In the genomic region with DNA sequence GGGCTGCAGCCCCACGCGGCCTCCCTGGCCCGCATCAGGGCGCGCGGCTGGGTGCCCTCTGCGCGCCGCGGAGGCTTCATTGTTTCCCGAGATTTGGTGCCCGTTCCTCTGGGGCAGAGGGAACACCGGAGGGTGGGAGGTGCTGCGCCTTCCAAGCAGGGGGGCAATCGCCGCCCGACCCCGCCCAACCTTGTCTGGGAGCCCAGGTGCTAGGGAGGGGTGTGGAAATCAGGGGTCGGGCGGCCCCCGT, we compare ENCODE assay signal across 8 cellular contexts. TPM values are rescaled to one million over a fixed set of nuclear protein-coding genes. Genes with fewer than 3 reads are reported as not detected.
A peak's percentile ranks its signal among the peaks of the same experiment; 100 is the strongest.
DNase-seq lines count a peak whose midpoint lies in the region; ATAC-seq and TF ChIP-seq lines count a peak whose summit lies in the region.

No MANE protein-coding gene starts in this region.

- no peak overlapping the region for H3K4me3 Mint-ChIP-seq in T-helper 2 cell treated with Interferon-gamma antibody and Interleukin-4, amounts not matched to agents 5 μg/mL and 100 μg/mL, for 36 hours

- H3K36me3 Mint-ChIP-seq in T-helper 2 cell treated with Interferon-gamma antibody and Interleukin-4, amounts not matched to agents 5 μg/mL and 100 μg/mL, for 36 hours (ENCODE audit: low read depth): peaks cover 3% of the 10 kb centered on the region

- peaks cover 17% of the 10 kb centered on the region for H3K4me1 Mint-ChIP-seq in T-helper 2 cell treated with Interferon-gamma antibody and Interleukin-4, amounts not matched to agents 5 μg/mL and 100 μg/mL, for 36 hours (ENCODE audit: low read depth)

- H3K27ac ChIP-seq in Peyer's patch (peak overlapping the region; percentile 64 to 88 (median 78)), rectal smooth muscle tissue (ENCODE audit: low read depth, low read length) (peak overlapping the region; percentile 83)

- DNase-seq in EL: peak; percentile 58
- no peak for DNase-seq in Peyer's patch
- DNase-seq in fibroblast of the aortic adventitia (ENCODE audit: low read depth): no peak
- no peak for DNase-seq in left lobe of liver (ENCODE audit: low spot score)
- DNase-seq in activated naive CD4-positive, alpha-beta T cell (lab: John Stamatoyannopoulos, UW): no peak
- DNase-seq in NCI-H2107 (lab: John Stamatoyannopoulos, UW): no peak
- no peak for DNase-seq in T-helper 2 cell treated with Interferon-gamma antibody and Interleukin-4, amounts not matched to agents 5 μg/mL and 100 μg/mL, for 36 hours (ENCODE audit: low spot score)

- peaks cover 78% of the 10 kb centered on the region for H3K27me3 Mint-ChIP-seq in T-helper 2 cell treated with Interferon-gamma antibody and Interleukin-4, amounts not matched to agents 5 μg/mL and 100 μg/mL, for 36 hours (ENCODE audit: low read depth)

- H3K4me3 ChIP-seq in Peyer's patch (peak overlapping the region; percentile 41 to 78 (median 61)), fibroblast of the aortic adventitia (ENCODE audit: low read depth, low read length) (peak overlapping the region; percentile 96), rectal smooth muscle tissue (ENCODE audit: low read length) (peak overlapping the region; percentile 78)

- no peaks in the 10 kb centered on the region for H3K9me3 Mint-ChIP-seq in T-helper 2 cell treated with Interferon-gamma antibody and Interleukin-4, amounts not matched to agents 5 μg/mL and 100 μg/mL, for 36 hours

- no peak for TF ChIP-seq CTCF in Peyer's patch (IDR thresholded peaks at IDR 0.05)
- no peak for TF ChIP-seq CTCF in fibroblast of the aortic adventitia (IDR thresholded peaks at IDR 0.05; ENCODE audit: insufficient read depth, low read length)

- H3K9me3 ChIP-seq in Peyer's patch: no peaks in the 10 kb centered on the region

- H3K4me1 ChIP-seq in Peyer's patch: peaks cover 0 to 14% (median 0%) of the 10 kb centered on the region in 4 donors
- peaks cover 4% of the 10 kb centered on the region for H3K4me1 ChIP-seq in rectal smooth muscle tissue (ENCODE audit: control insufficient read depth, insufficient read depth, low read length)

- H3K36me3 ChIP-seq in Peyer's patch (no peaks in the 10 kb centered on the region), rectal smooth muscle tissue (ENCODE audit: control insufficient read depth, insufficient read depth, low read length) (no peaks in the 10 kb centered on the region)

- no peak overlapping the region for H3K27ac Mint-ChIP-seq in T-helper 2 cell treated with Interferon-gamma antibody and Interleukin-4, amounts not matched to agents 5 μg/mL and 100 μg/mL, for 36 hours

- ATAC-seq in left lobe of liver: no peak

- H3K27me3 ChIP-seq in Peyer's patch (no peaks in the 10 kb centered on the region), rectal smooth muscle tissue (ENCODE audit: control insufficient read depth, insufficient read depth, low read length) (no peaks in the 10 kb centered on the region)

- no peak overlapping the region for H3K9ac ChIP-seq in rectal smooth muscle tissue (ENCODE audit: low read length)

- TF ChIP-seq POLR2A in Peyer's patch (IDR thresholded peaks at IDR 0.05): no peak

RNA-seq across cellular contexts. Expression of gene NRP1, which starts 1.0 kb away (rescaled TPM):
- total RNA-seq in Peyer's patch (10 to 100 TPM; 17.7 to 47.0 (median 21.0) TPM), fibroblast of the aortic adventitia (ENCODE audit: low replicate concordance) (174 and 455 TPM in 2 replicates), left lobe of liver (20.6 TPM)
